8 cellular contexts compared by ENCODE assay signal in genomic region chr6:15770347-15771143, GRCh38.
DNase-seq lines count a peak whose midpoint lies in the region; ATAC-seq, FAIRE-seq and TF ChIP-seq lines count a peak whose summit lies in the region.

No MANE protein-coding gene starts in this region.

- TF ChIP-seq POLR2A in body of pancreas (IDR thresholded peaks at IDR 0.05): no peak

- in situ Hi-C loops in brain microvascular endothelial cell (cut with HindIII; ENCODE audit: low pct_ligation_motif_present, low sequenced_read_pairs): no loop called here

- H3K4me1 ChIP-seq in body of pancreas: no peaks in the 10 kb centered on the region

- intact Hi-C loops in body of pancreas (cut with DNase I): no loop called here

- peak; percentile 74 for ATAC-seq in GM18498 (IDR thresholded peaks at IDR 0.05; ENCODE audit: unreplicated experiment)
- peak; percentile 64 for ATAC-seq in GM21515 (IDR thresholded peaks at IDR 0.05; ENCODE audit: unreplicated experiment)
- ATAC-seq in body of pancreas: no peak
- ATAC-seq in GM19467 (IDR thresholded peaks at IDR 0.05; ENCODE audit: unreplicated experiment): no peak

- H3K27ac ChIP-seq in body of pancreas (no peak overlapping the region), brain microvascular endothelial cell (no peak overlapping the region)

- no peak overlapping the region for H3K4me3 ChIP-seq in fibroblast of mammary gland (ENCODE audit: control insufficient read depth, low read depth, low read length)
- no peak overlapping the region for H3K4me3 ChIP-seq in body of pancreas
- no peak overlapping the region for H3K4me3 ChIP-seq in brain microvascular endothelial cell (ENCODE audit: low read depth, low read length)

- WGBS in body of pancreas, 2 donors: 84 to 85% methylated on average over 4 of the region's 4 CpGs

- H3K27me3 ChIP-seq in body of pancreas (no peaks in the 10 kb centered on the region), brain microvascular endothelial cell (replicated peaks) (no peaks in the 10 kb centered on the region)

- TF ChIP-seq CTCF in fibroblast of mammary gland (conservative IDR thresholded peaks at IDR 0.05; ENCODE audit: control insufficient read depth, insufficient read depth, low read depth, low read length): no peak
- no peak for TF ChIP-seq CTCF in body of pancreas (IDR thresholded peaks at IDR 0.05)
- no peak for TF ChIP-seq CTCF in brain microvascular endothelial cell (IDR thresholded peaks at IDR 0.05; ENCODE audit: low read depth, low read length, missing control alignments)

- H3K36me3 ChIP-seq in body of pancreas (replicated peaks in 1 of 2; ENCODE audit: insufficient read depth in 1 of 2, low read depth in 2 of 2) (no peaks in the 10 kb centered on the region), brain microvascular endothelial cell (replicated peaks) (no peaks in the 10 kb centered on the region)

- FAIRE-seq in HTR-8/SVneo (lab: Jason Lieb, UNC): peak; percentile 51

- no peaks in the 10 kb centered on the region for H3K9me3 ChIP-seq in body of pancreas

- DNase-seq in HTR-8/SVneo (ENCODE audit: insufficient read length, low spot score) (no peak), fibroblast of mammary gland (ENCODE audit: low read depth) (peak; percentile 35), body of pancreas (no peak), DMS79 (lab: John Stamatoyannopoulos, UW) (no peak), brain microvascular endothelial cell (no peak)

Comparison
In these comparisons a context has a peak if more than half of its experiments do, and no peak if none do; other contexts are left out.
1. ATAC-seq: peak in GM18498 (single experiment) and GM21515 (single experiment); none in body of pancreas (single experiment) and GM19467 (single experiment).